ENCODE assay signal across 8 cellular contexts in genomic region chr11:73142128-73142377, GRCh38. TPM values are rescaled to one million over a fixed set of nuclear protein-coding genes. Genes with fewer than 3 reads are reported as not detected.
A peak's percentile ranks its signal among the peaks of the same experiment; 100 is the strongest.
DNase-seq lines count a peak whose midpoint lies in the region; ATAC-seq and TF ChIP-seq lines count a peak whose summit lies in the region.

TSS of gene FCHSD2 (minus strand) at chr11:73142318. CDS start at chr11:73141877, 441 bp downstream.

- H3K4me1 ChIP-seq in adipocyte (ENCODE audit: control insufficient read depth, insufficient read depth, low read length) (peaks cover 21% of the 10 kb centered on the region), iPS-15b (ENCODE audit: control insufficient read depth, insufficient read depth, low read length) (peaks cover 8% of the 10 kb centered on the region), spleen (peaks cover 48 to 85% (median 74%) of the 10 kb centered on the region in 6 donors)

- H3K27me3 ChIP-seq in adipocyte (replicated peaks; ENCODE audit: control insufficient read depth, insufficient read depth, low read length), result no peaks in the 10 kb centered on the region
- peaks cover 22% of the 10 kb centered on the region for H3K27me3 ChIP-seq in iPS-15b (ENCODE audit: control insufficient read depth, insufficient read depth, low read length)
- no peaks in the 10 kb centered on the region for H3K27me3 ChIP-seq in spleen (replicated peaks in 1 of 7)

- peak within 1 kb of the TSS; percentile 93 for H3K4me3 ChIP-seq in adipocyte (ENCODE audit: low read length)
- H3K4me3 ChIP-seq in iPS-15b (ENCODE audit: low read depth, low read length), result peak within 1 kb of the TSS; percentile 81
- H3K4me3 ChIP-seq in spleen, result peak within 1 kb of the TSS; percentile 91 to 100 (median 96)

- peak within 1 kb of the TSS; percentile 95 to 99 (median 98) for H3K27ac ChIP-seq in spleen

- CTCF ChIA-PET in activated CD4-positive, alpha-beta T cell treated with anti-CD3 and anti-CD28 coated beads for 36 hours (lab: Charles Lee), result interaction anchor here (0.5 to 1.9 kb wide), 12 partner anchors 9 to 457 kb away, joined by 3 to 8 read pairs (median 4); partner anchors contain the start of gene STARD10

- intact Hi-C loops in activated CD4-positive, alpha-beta T cell treated with anti-CD3 and anti-CD28 coated beads for 36 hours (cut with DNase I, micrococcal nuclease), result loop anchor here (1.0 to 10.0 kb wide), 9 partner anchors 108 to 1027 kb away; partner anchors contain the start of genes ATG16L2 (in 2 of the 2), ANAPC15 (in 1 of the 2), ARAP1 (in 1 of the 2) and FAM168A (in 1 of the 2)
- intact Hi-C loops in spleen (cut with DNase I; ENCODE audit: low total_unique reads) (loop anchor here (5.0 kb wide), 1 partner anchor 35 kb away; no protein-coding TSS in a partner anchor), posterior cingulate gyrus (cut with DNase I) (loop anchor here (5.0 to 10.0 kb wide), 4 partner anchors 35 to 307 kb away; no protein-coding TSS in a partner anchor)

- H3K9ac ChIP-seq in adipocyte (ENCODE audit: low read length), result peak within 1 kb of the TSS; percentile 88
- peak within 1 kb of the TSS; percentile 81 for H3K9ac ChIP-seq in iPS-15b (ENCODE audit: low read depth, low read length)

- H3K36me3 ChIP-seq in adipocyte (ENCODE audit: control insufficient read depth, insufficient read depth, low read length, severe bottlenecking), result peaks cover 11% of the 10 kb centered on the region
- no peaks in the 10 kb centered on the region for H3K36me3 ChIP-seq in iPS-15b (ENCODE audit: control insufficient read depth, insufficient read depth, low read length)
- peaks cover 0 to 25% (median 8%) of the 10 kb centered on the region in 6 donors for H3K36me3 ChIP-seq in spleen

- 0 to 1% (median 1%) methylated on average over 9 to 31 of the region's 35 CpGs for WGBS in spleen, 5 donors

- no peaks in the 10 kb centered on the region for H3K27me3 Mint-ChIP-seq in activated CD4-positive, alpha-beta T cell treated with anti-CD3 and anti-CD28 coated beads for 36 hours

- ATAC-seq in activated CD4-positive, alpha-beta T cell treated with anti-CD3 and anti-CD28 coated beads for 36 hours, result no peak
- ATAC-seq in HG02885 (IDR thresholded peaks at IDR 0.05; ENCODE audit: poor library complexity, unreplicated experiment) (no peak), GM19467 (IDR thresholded peaks at IDR 0.05; ENCODE audit: unreplicated experiment) (no peak)

- DNase-seq in activated CD4-positive, alpha-beta T cell treated with anti-CD3 and anti-CD28 coated beads for 36 hours, result no peak
- DNase-seq in activated CD4-positive, alpha-beta T cell treated with anti-CD3 and anti-CD28 coated beads, Interleukin-2, amount 50 U/mL, for 1 hour, result no peak
- DNase-seq in adipocyte (ENCODE audit: low read depth) (no peak), spleen (no peak), posterior cingulate gyrus (no peak)

- peak within 1 kb of the TSS; percentile 92 for H3K4me3 Mint-ChIP-seq in activated CD4-positive, alpha-beta T cell treated with anti-CD3 and anti-CD28 coated beads for 36 hours

- peak within 1 kb of the TSS; percentile 93 for H3K27ac Mint-ChIP-seq in activated CD4-positive, alpha-beta T cell treated with anti-CD3 and anti-CD28 coated beads for 36 hours

- H3K9me3 ChIP-seq in adipocyte (ENCODE audit: control insufficient read depth, low read length), result no peaks in the 10 kb centered on the region
- H3K9me3 ChIP-seq in iPS-15b (ENCODE audit: control insufficient read depth, insufficient read depth, low read length), result no peaks in the 10 kb centered on the region
- no peaks in the 10 kb centered on the region for H3K9me3 ChIP-seq in spleen

- TF ChIP-seq CTCF in spleen (IDR thresholded peaks at IDR 0.05 in 8 of 11, conservative IDR thresholded peaks at IDR 0.05 in 3 of 11), result no peak

- no peak for TF ChIP-seq POLR2A in spleen (IDR thresholded peaks at IDR 0.05)

- H3K9me3 Mint-ChIP-seq in activated CD4-positive, alpha-beta T cell treated with anti-CD3 and anti-CD28 coated beads for 36 hours (ENCODE audit: low read depth), result no peaks in the 10 kb centered on the region

- peaks cover 17% of the 10 kb centered on the region for H3K36me3 Mint-ChIP-seq in activated CD4-positive, alpha-beta T cell treated with anti-CD3 and anti-CD28 coated beads for 36 hours (ENCODE audit: low read depth)

- H3K4me1 Mint-ChIP-seq in activated CD4-positive, alpha-beta T cell treated with anti-CD3 and anti-CD28 coated beads for 36 hours, result peaks cover 40% of the 10 kb centered on the region

- POLR2A ChIA-PET in activated CD4-positive, alpha-beta T cell treated with anti-CD3 and anti-CD28 coated beads for 36 hours (lab: Charles Lee), result interaction anchor here (0.8 to 1.7 kb wide), 4 partner anchors 9 to 422 kb away, joined by 4 to 5 read pairs (median 4); no protein-coding TSS in a partner anchor

RNA-seq across cellular contexts. Expression of gene FCHSD2, which starts in this region (rescaled TPM):
- total RNA-seq in activated CD4-positive, alpha-beta T cell treated with anti-CD3 and anti-CD28 coated beads for 36 hours, result 10 to 100 TPM; 24.1 to 24.7 TPM
- 100 to 1,000 TPM in 4 of 7 donors, 10 to 100 TPM in 3; 66.1 to 129 (median 110) TPM for total RNA-seq in spleen
- polyA plus RNA-seq in spleen, result 10 to 100 TPM; 30.2 to 35.0 (median 32.2) TPM
